Comparison of ENCODE assay signal across 10 cellular contexts in the genomic region with DNA sequence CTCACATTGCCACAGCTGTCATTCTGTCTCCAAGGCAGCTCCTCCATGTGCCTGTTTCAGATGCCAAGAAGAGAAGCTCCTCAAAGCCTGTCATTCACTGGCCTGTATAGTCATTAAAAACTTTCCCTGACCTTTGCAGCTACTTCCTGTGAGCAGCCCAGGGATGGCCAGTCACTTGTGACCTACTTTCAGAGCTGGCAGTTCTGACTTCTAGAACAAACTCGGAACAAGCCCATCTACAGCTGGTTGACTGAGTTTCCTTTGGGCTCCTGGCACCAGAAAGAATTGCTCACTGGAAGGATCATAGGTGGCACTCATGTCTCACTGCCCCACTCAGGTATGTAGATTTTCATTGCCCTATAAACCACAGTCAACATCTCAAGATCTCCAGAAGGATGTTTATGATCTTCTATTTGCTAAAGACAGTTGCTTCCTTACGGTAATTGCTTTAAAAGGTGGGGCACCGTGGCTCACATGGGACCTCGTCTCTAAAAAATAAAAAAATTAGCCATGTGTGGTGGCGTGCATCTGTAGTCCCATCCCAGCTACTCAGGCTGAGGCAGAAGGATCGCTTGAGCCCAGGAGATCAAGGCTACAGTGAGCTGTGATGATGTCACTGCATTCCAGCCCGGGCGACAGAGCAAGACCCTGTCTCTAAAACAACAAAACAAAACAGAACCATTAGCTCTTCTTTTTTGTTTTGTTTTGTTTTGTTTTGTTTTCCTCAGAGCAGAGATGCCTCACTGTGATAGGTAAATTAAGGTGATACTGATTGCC. TPM values are rescaled to one million over a fixed set of nuclear protein-coding genes. Genes with fewer than 3 reads are reported as not detected.
A peak's percentile ranks its signal among the peaks of the same experiment; 100 is the strongest.
DNase-seq lines count a peak whose midpoint lies in the region; ATAC-seq and TF ChIP-seq lines count a peak whose summit lies in the region.
"Had no signal": no experiment of that assay in that cellular context is flagged by ENCODE, and none has a peak within 500 bp of the region (broad histone marks: within the 10 kb centered on the region; RNA-seq: fewer than 3 reads in every experiment).

No MANE protein-coding gene starts in this region.

- H3K9me3 ChIP-seq in spleen (no peaks in the 10 kb centered on the region), gastroesophageal sphincter (no peaks in the 10 kb centered on the region)
- H3K9me3 ChIP-seq: uterus had no signal

- H3K4me3 ChIP-seq in spleen (no peak overlapping the region), gastroesophageal sphincter (no peak overlapping the region)
- H3K4me3 ChIP-seq: uterus had no signal

- TF ChIP-seq CTCF in spleen (IDR thresholded peaks at IDR 0.05 in 8 of 11, conservative IDR thresholded peaks at IDR 0.05 in 3 of 11) (no peak), gastroesophageal sphincter (IDR thresholded peaks at IDR 0.05) (no peak)

- no peak for TF ChIP-seq POLR2A in spleen (IDR thresholded peaks at IDR 0.05)
- no peak for TF ChIP-seq POLR2A in gastroesophageal sphincter (IDR thresholded peaks at IDR 0.05)

- ATAC-seq in GM21529 (IDR thresholded peaks at IDR 0.05; ENCODE audit: unreplicated experiment) (peak; percentile 48), left colon (peak; percentile 93), gastroesophageal sphincter (no peak), HG02588 (IDR thresholded peaks at IDR 0.05; ENCODE audit: unreplicated experiment) (no peak)

- H3K27me3 ChIP-seq in spleen (replicated peaks in 1 of 7) (no peaks in the 10 kb centered on the region), gastroesophageal sphincter (no peaks in the 10 kb centered on the region)
- H3K27me3 ChIP-seq: uterus had no signal

- H3K27ac ChIP-seq in spleen (peak overlapping the region in 6 of 8 donors; percentile 27 to 67 (median 52)), gastroesophageal sphincter (no peak overlapping the region)
- H3K27ac ChIP-seq: uterus had no signal

- intact Hi-C loops in left colon (cut with DNase I, micrococcal nuclease) (no loop called here), spleen (cut with DNase I; ENCODE audit: low total_unique reads) (no loop called here)

- H3K4me1 ChIP-seq in spleen (peaks cover 11 to 50% (median 27%) of the 10 kb centered on the region in 6 donors), gastroesophageal sphincter (peaks cover 0 to 10% (median 0%) of the 10 kb centered on the region in 3 donors)
- H3K4me1 ChIP-seq: uterus had no signal

- DNase-seq in RPMI8226 = peak; percentile 30
- DNase-seq in left colon = peak; percentile 34 to 61
- DNase-seq in spleen = no peak
- DNase-seq in NCI-H82 (lab: John Stamatoyannopoulos, UW) = no peak
- DNase-seq in NCI-H345 treated with DMSO at 0.1 percent for 48 hours (lab: John Stamatoyannopoulos, UW; ENCODE audit: unreplicated experiment) = no peak
- DNase-seq: Kasumi-1, uterus had no signal

- no peak for TF ChIP-seq EP300 in gastroesophageal sphincter (IDR thresholded peaks at IDR 0.05)

- WGBS in spleen, 5 donors = 67 to 78% (median 76%) methylated on average over 8 of the region's 8 CpGs
- 57 to 81% methylated on average over 6 to 8 of the region's 8 CpGs for WGBS in gastroesophageal sphincter (ENCODE audit: low coverage in 1 of 2), 2 donors

- H3K36me3 ChIP-seq in spleen = no peaks in the 10 kb centered on the region
- no peaks in the 10 kb centered on the region for H3K36me3 ChIP-seq in gastroesophageal sphincter
- H3K36me3 ChIP-seq: uterus had no signal

RNA-seq across cellular contexts. Expression of gene ATP13A3, which starts 11.2 kb away (rescaled TPM):
- total RNA-seq in left colon = 100 to 1,000 TPM in 1 of 2 donors, 10 to 100 TPM in 1; 95.1 to 110 TPM
- total RNA-seq in spleen = 100 to 1,000 TPM in 2 of 7 donors, 10 to 100 TPM in 5; 69.4 to 142 (median 87.5) TPM
- polyA plus RNA-seq in spleen = 10 to 100 TPM; 10.3 to 14.5 (median 11.0) TPM
- total RNA-seq in gastroesophageal sphincter = 100 to 1,000 TPM; 106 to 157 (median 128) TPM

Comparison
In these comparisons a context has a peak if more than half of its experiments do, and no peak if none do; other contexts are left out.
1. ATAC-seq: peak in GM21529 (single experiment) and left colon (single experiment); none in gastroesophageal sphincter (single experiment) and HG02588 (single experiment).
2. DNase-seq: peak in RPMI8226 (single experiment) and left colon (2 of 2); none in spleen (single experiment), NCI-H82 (single experiment) and NCI-H345 treated with DMSO at 0.1 percent for 48 hours (single experiment).
3. H3K27ac ChIP-seq: peak in spleen (6 of 8); none in gastroesophageal sphincter (0 of 4).